Comparison of ENCODE assay signal across 17 cellular contexts in the genomic region with DNA sequence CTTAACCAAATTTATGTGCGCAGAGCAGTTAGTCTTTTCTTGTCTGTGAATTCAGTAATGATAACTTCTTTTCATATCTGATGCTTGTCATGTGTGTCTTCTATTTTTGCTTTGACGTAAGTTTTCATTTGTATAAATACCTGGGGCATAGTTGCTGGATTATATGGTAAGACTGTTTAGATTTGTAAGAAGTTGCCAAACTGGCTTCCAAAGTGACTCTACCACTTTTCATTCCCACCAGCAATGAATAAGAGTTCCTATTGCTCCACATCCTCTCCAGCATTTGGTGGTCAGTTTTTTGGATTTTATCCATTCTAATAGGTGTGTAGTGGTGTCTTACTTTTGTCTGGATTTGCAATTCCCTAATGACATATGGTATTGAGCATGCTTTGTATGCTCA. TPM values are rescaled to one million over a fixed set of nuclear protein-coding genes. Genes with fewer than 3 reads are reported as not detected.
DNase-seq lines count a peak whose midpoint lies in the region; ATAC-seq and TF ChIP-seq lines count a peak whose summit lies in the region.
"Had no signal": no experiment of that assay in that cellular context is flagged by ENCODE, and none has a peak within 500 bp of the region (broad histone marks: within the 10 kb centered on the region; RNA-seq: fewer than 3 reads in every experiment).

No MANE protein-coding gene starts in this region.

- ATAC-seq in T-cell (replicated peaks in 1 of 4) (no peak), HG03565 (IDR thresholded peaks at IDR 0.05; ENCODE audit: unreplicated experiment) (no peak)
- ATAC-seq: GM12878, GM23338 had no signal

- no peaks in the 10 kb centered on the region for H3K27me3 Mint-ChIP-seq in T-cell
- H3K27me3 Mint-ChIP-seq in endothelial cell (ENCODE audit: unreplicated experiment): peaks cover 9% of the 10 kb centered on the region
- H3K27me3 Mint-ChIP-seq in CD8-positive, alpha-beta memory T cell: peaks cover 0 to under 1% of the 10 kb centered on the region in 2 donors
- H3K27me3 Mint-ChIP-seq: CD4-positive, CD25-positive, alpha-beta regulatory T cell had no signal

- H3K4me1 Mint-ChIP-seq in T-cell (peaks cover 5 to 11% (median 6%) of the 10 kb centered on the region in 3 donors), endothelial cell (ENCODE audit: unreplicated experiment) (no peaks in the 10 kb centered on the region)
- peaks cover 8 to 11% (median 8%) of the 10 kb centered on the region in 3 donors for H3K4me1 Mint-ChIP-seq in CD8-positive, alpha-beta memory T cell
- H3K4me1 Mint-ChIP-seq: GM23338 had no signal

- TF ChIP-seq CTCF in endothelial cell (IDR thresholded peaks at IDR 0.05; ENCODE audit: unreplicated experiment): no peak

- CTCF ChIA-PET in T-cell (lab: Charles Lee): no interaction called here
- CTCF ChIA-PET in CD8-positive, alpha-beta memory T cell (lab: Charles Lee): no interaction called here

- H3K9ac ChIP-seq in HUES48 (ENCODE audit: low read depth, low read length) (no peak overlapping the region), subcutaneous abdominal adipose tissue (ENCODE audit: low read length in 5 of 5) (no peak overlapping the region)

- H3K36me3 Mint-ChIP-seq in T-cell (peaks cover 100% of the 10 kb centered on the region), endothelial cell (ENCODE audit: low read depth, unreplicated experiment) (peaks cover 100% of the 10 kb centered on the region)
- H3K36me3 Mint-ChIP-seq in CD8-positive, alpha-beta memory T cell: peaks cover 84 to 100% (median 100%) of the 10 kb centered on the region in 3 donors

- H3K27ac ChIP-seq in HUES48 (ENCODE audit: low read depth, low read length) (no peak overlapping the region), subcutaneous abdominal adipose tissue (ENCODE audit: low read depth, low read length) (no peak overlapping the region)
- H3K27ac ChIP-seq in CD8-positive, alpha-beta memory T cell (ENCODE audit: low read depth, low read length): no peak overlapping the region

- H3K36me3 ChIP-seq in HUES48 (ENCODE audit: control insufficient read depth, insufficient read depth, low read length) (peaks cover 100% of the 10 kb centered on the region), subcutaneous abdominal adipose tissue (ENCODE audit: control insufficient read depth in 5 of 5, insufficient read depth in 5 of 5, low read length in 5 of 5) (peaks cover 61 to 98% (median 96%) of the 10 kb centered on the region in 5 donors)
- peaks cover 82% of the 10 kb centered on the region for H3K36me3 ChIP-seq in CD8-positive, alpha-beta memory T cell (ENCODE audit: insufficient read depth, low read length)

- DNase-seq in T-cell (no peak), endothelial cell (ENCODE audit: low spot score) (no peak), NCI-H69 (lab: John Stamatoyannopoulos, UW) (no peak)
- DNase-seq in CD8-positive, alpha-beta memory T cell: no peak
- DNase-seq: Calu3; CD4-positive, CD25-positive, alpha-beta regulatory T cell; DMS 273 treated with DMSO at 0.1 percent for 48 hours; DMS79; H7 had no signal

- H3K4me3 Mint-ChIP-seq in T-cell (peak overlapping the region in 2 of 3 donors; percentile 17 to 31), endothelial cell (ENCODE audit: unreplicated experiment) (peak overlapping the region; percentile 87)
- no peak overlapping the region for H3K4me3 Mint-ChIP-seq in CD8-positive, alpha-beta memory T cell
- H3K4me3 Mint-ChIP-seq: CD4-positive, CD25-positive, alpha-beta regulatory T cell; GM23338 had no signal

- H3K27me3 ChIP-seq in HUES48 (ENCODE audit: control insufficient read depth, insufficient read depth, low read length) (no peaks in the 10 kb centered on the region), subcutaneous abdominal adipose tissue (ENCODE audit: control insufficient read depth in 5 of 5, insufficient read depth in 4 of 5, low read length in 5 of 5) (no peaks in the 10 kb centered on the region)
- H3K27me3 ChIP-seq in CD8-positive, alpha-beta memory T cell (ENCODE audit: insufficient read depth, low read length, poor library complexity, severe bottlenecking): no peaks in the 10 kb centered on the region

- H3K9me3 Mint-ChIP-seq in T-cell: peaks cover 23 to 63% (median 59%) of the 10 kb centered on the region in 3 donors
- peaks cover 64% of the 10 kb centered on the region for H3K9me3 Mint-ChIP-seq in endothelial cell (ENCODE audit: unreplicated experiment)
- peaks cover 50 to 98% (median 95%) of the 10 kb centered on the region in 5 donors for H3K9me3 Mint-ChIP-seq in CD8-positive, alpha-beta memory T cell

- H3K4me3 ChIP-seq in HUES48 (ENCODE audit: low read depth, low read length) (0 out of 2 replicates have a peak overlapping the region, but pooled peaks have one; percentile 11), subcutaneous abdominal adipose tissue (ENCODE audit: low read depth in 1 of 5, low read length in 5 of 5) (peak overlapping the region in 4 of 5 donors; percentile 10 to 65 (median 36))
- H3K4me3 ChIP-seq in CD8-positive, alpha-beta memory T cell (ENCODE audit: low read length): no peak overlapping the region
- H3K4me3 ChIP-seq: GM12878, GM23338 had no signal

- H3K27ac Mint-ChIP-seq in T-cell: no peak overlapping the region
- H3K27ac Mint-ChIP-seq in endothelial cell (ENCODE audit: unreplicated experiment): no peak overlapping the region
- no peak overlapping the region for H3K27ac Mint-ChIP-seq in CD8-positive, alpha-beta memory T cell
- H3K27ac Mint-ChIP-seq: CD4-positive, CD25-positive, alpha-beta regulatory T cell; GM23338 had no signal

- peaks cover 97% of the 10 kb centered on the region for H3K9me3 ChIP-seq in HUES48 (ENCODE audit: control insufficient read depth, insufficient read depth, low read length)
- H3K9me3 ChIP-seq in subcutaneous abdominal adipose tissue (ENCODE audit: control insufficient read depth in 5 of 5, low read length in 5 of 5): peaks cover 80 to 94% (median 91%) of the 10 kb centered on the region in 5 donors
- H3K9me3 ChIP-seq in CD8-positive, alpha-beta memory T cell (ENCODE audit: low read length): peaks cover 63% of the 10 kb centered on the region

- H3K4me1 ChIP-seq in HUES48 (ENCODE audit: control insufficient read depth, insufficient read depth, low read length): no peaks in the 10 kb centered on the region
- no peaks in the 10 kb centered on the region for H3K4me1 ChIP-seq in subcutaneous abdominal adipose tissue (ENCODE audit: control insufficient read depth in 5 of 5, insufficient read depth in 5 of 5, low read length in 5 of 5)
- no peaks in the 10 kb centered on the region for H3K4me1 ChIP-seq in CD8-positive, alpha-beta memory T cell (ENCODE audit: insufficient read depth, low read length)

- POLR2A ChIA-PET in T-cell (lab: Charles Lee): no interaction called here
- POLR2A ChIA-PET in CD8-positive, alpha-beta memory T cell (lab: Charles Lee): no interaction called here

RNA-seq across cellular contexts. Expression of a gene that starts 8.9 kb away (rescaled TPM):
- 10 to 100 TPM; 19.0 to 30.9 (median 27.7) TPM for total RNA-seq in T-cell
- total RNA-seq in endothelial cell (ENCODE audit: unreplicated experiment): 35.8 TPM
- 10 to 100 TPM; 22.6 TPM for total RNA-seq in CD8-positive, alpha-beta memory T cell
- polyA plus RNA-seq in CD8-positive, alpha-beta memory T cell: 19.8 TPM

RNA-seq across cellular contexts. Expression of a gene that starts 45.5 kb away (rescaled TPM):
- total RNA-seq in T-cell: not detected
- not detected for total RNA-seq in endothelial cell (ENCODE audit: unreplicated experiment)
- total RNA-seq in CD8-positive, alpha-beta memory T cell: not detected
- polyA plus RNA-seq in CD8-positive, alpha-beta memory T cell: not detected
- total RNA-seq: A673; Calu3; CD4-positive, CD25-positive, alpha-beta regulatory T cell; G401; GM12878; GM23338; H7 had no signal
- polyA plus RNA-seq: BJ; CD4-positive, CD25-positive, alpha-beta regulatory T cell; GM12878; GM23338 had no signal

RNA-seq across cellular contexts. Expression of a gene that starts 59.7 kb away (rescaled TPM):
- total RNA-seq in T-cell: 10 to 100 TPM; 11.7 to 46.6 (median 15.6) TPM
- 12.2 TPM for total RNA-seq in endothelial cell (ENCODE audit: unreplicated experiment)
- total RNA-seq in CD8-positive, alpha-beta memory T cell: 1 to 10 TPM; 4.5 to 5.6 TPM
- 13.6 TPM for polyA plus RNA-seq in CD8-positive, alpha-beta memory T cell

Comparison
In these comparisons a context has a peak if more than half of its experiments do, and no peak if none do; other contexts are left out.
1. H3K4me3 Mint-ChIP-seq: peak in T-cell (2 of 3) and endothelial cell (single experiment); none in CD8-positive, alpha-beta memory T cell (0 of 7).